ENCODE assay signal across 24 cellular contexts in genomic region chr7:53252539-53252938, GRCh38.
"Had no signal": no experiment of that assay in that cellular context is flagged by ENCODE, and none has a peak within 500 bp of the region (broad histone marks: within the 10 kb centered on the region; RNA-seq: fewer than 3 reads in every experiment).

No MANE protein-coding gene starts in this region.

- DNase-seq: colonic mucosa; cortex of kidney; dermis blood vessel endothelial cell; dorsolateral prefrontal cortex; effector CD4-positive, alpha-beta T cell; effector CD8-positive, alpha-beta T cell; effector memory CD4-positive, alpha-beta T cell; effector memory CD8-positive, alpha-beta T cell; endodermal cell; erythroblast; esophagus squamous epithelium; foreskin fibroblast; foreskin keratinocyte; foreskin melanocyte; gastrocnemius medialis; glutamatergic neuron; head of caudate nucleus; heart left ventricle; heart right ventricle had no signal

- H3K4me3 ChIP-seq: colonic mucosa, coronary artery, dorsolateral prefrontal cortex, esophagus muscularis mucosa, esophagus squamous epithelium, gastrocnemius medialis, gastroesophageal sphincter, heart left ventricle, heart right ventricle had no signal

- H3K36me3 ChIP-seq: colonic mucosa, esophagus muscularis mucosa, esophagus squamous epithelium, gastrocnemius medialis, gastroesophageal sphincter, heart left ventricle, heart right ventricle had no signal

- H3K27me3 ChIP-seq: colonic mucosa, dorsolateral prefrontal cortex, esophagus muscularis mucosa, esophagus squamous epithelium, foreskin keratinocyte, gastrocnemius medialis, gastroesophageal sphincter, heart left ventricle, heart right ventricle had no signal

- ATAC-seq: effector memory CD8-positive, alpha-beta T cell; esophagus mucosa; foreskin keratinocyte; gastrocnemius medialis; gastroesophageal sphincter; heart left ventricle; heart right ventricle had no signal

- H3K9me3 ChIP-seq: colonic mucosa, esophagus muscularis mucosa, esophagus squamous epithelium, gastrocnemius medialis, gastroesophageal sphincter had no signal

- H3K4me1 ChIP-seq: colonic mucosa, esophagus muscularis mucosa, esophagus squamous epithelium, foreskin keratinocyte, gastrocnemius medialis, gastroesophageal sphincter, heart left ventricle, heart right ventricle had no signal

- H3K27ac ChIP-seq: colonic mucosa, coronary artery, dorsolateral prefrontal cortex, epithelial cell of prostate, esophagus muscularis mucosa, esophagus squamous epithelium, foreskin keratinocyte, gastrocnemius medialis, gastroesophageal sphincter, heart left ventricle, heart right ventricle had no signal
